In the genomic region with DNA sequence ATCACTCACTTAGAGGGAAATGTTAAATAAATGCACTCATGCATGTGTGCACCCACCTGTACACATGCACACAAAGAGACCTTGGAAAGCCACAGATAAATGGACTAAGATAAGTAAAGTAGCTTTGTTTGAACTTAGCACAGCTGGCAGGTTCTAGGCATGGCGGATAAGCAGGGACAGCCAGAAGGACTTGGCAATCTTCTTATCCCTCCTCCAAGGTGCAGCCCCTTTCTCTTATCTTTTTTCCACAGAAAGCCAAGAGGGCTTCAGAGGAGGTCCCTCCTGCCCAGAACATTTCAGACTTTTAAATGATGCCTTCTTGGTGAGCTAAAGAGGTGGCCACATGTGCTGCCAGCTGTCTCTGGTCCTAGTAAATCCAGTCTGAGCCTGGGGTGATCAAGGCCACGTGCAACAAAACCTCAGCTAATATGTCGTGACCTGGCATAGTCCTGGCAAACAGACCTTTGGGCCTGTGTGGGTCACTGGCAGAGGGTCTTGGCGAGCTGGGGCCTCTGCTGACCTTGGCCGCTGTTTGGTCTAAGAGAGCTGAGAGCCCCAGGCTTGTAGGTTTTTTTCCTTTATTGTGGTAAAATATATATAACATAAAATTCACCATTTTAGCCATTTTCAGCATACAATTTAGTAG, we compare ENCODE assay signal across 15 cellular contexts. TPM values are rescaled to one million over a fixed set of nuclear protein-coding genes. Genes with fewer than 3 reads are reported as not detected.
DNase-seq lines count a peak whose midpoint lies in the region; ATAC-seq, FAIRE-seq and TF ChIP-seq lines count a peak whose summit lies in the region.
"Had no signal": no experiment of that assay in that cellular context is flagged by ENCODE, and none has a peak within 500 bp of the region (broad histone marks: within the 10 kb centered on the region; RNA-seq: fewer than 3 reads in every experiment).

No MANE protein-coding gene starts in this region.

- intact Hi-C loops in right lobe of liver (cut with DNase I) = no loop called here

- TF ChIP-seq CTCF in A549 (IDR thresholded peaks at IDR 0.05) (no peak), right lobe of liver (IDR thresholded peaks at IDR 0.05) (no peak), chondrocyte (IDR thresholded peaks at IDR 0.05) (no peak)

- H3K4me3 Mint-ChIP-seq in chondrocyte (ENCODE audit: unreplicated experiment) = no peak overlapping the region
- H3K4me3 Mint-ChIP-seq: B cell; CD4-positive, alpha-beta memory T cell had no signal

- H3K4me1 Mint-ChIP-seq in chondrocyte (ENCODE audit: low read depth) = peaks cover 5% of the 10 kb centered on the region
- H3K4me1 Mint-ChIP-seq: B cell had no signal

- peak overlapping the region; percentile 10 to 90; a peak in 3 of 6 replicates for H3K27ac ChIP-seq in A549
- H3K27ac ChIP-seq in right lobe of liver = peak overlapping the region in 2 of 3 donors; percentile 48 to 76
- H3K27ac ChIP-seq: C4-2B had no signal

- H3K4me3 ChIP-seq in A549 (no peak overlapping the region), right lobe of liver (no peak overlapping the region)
- H3K4me3 ChIP-seq: HAP-1 had no signal

- 67% methylated on average over 5 of the region's 5 CpGs for WGBS in A549 (ENCODE audit: missing lambda C conversion rate)
- WGBS in right lobe of liver (ENCODE audit: insufficient coverage, low coverage, low lambda C conversion rate, missing lambda C conversion rate) = 35% methylated on average over 5 of the region's 5 CpGs

- H3K4me1 ChIP-seq in A549 (peaks cover 41% of the 10 kb centered on the region), right lobe of liver (peaks cover 0 to 77% (median 31%) of the 10 kb centered on the region in 4 donors)
- H3K4me1 ChIP-seq: HAP-1 had no signal

- FAIRE-seq in A549 (lab: Jason Lieb, UNC) = no peak
- FAIRE-seq: H1 had no signal

- no peak for DNase-seq in A549 (ENCODE audit: low read depth in 1 of 2, low spot score in 1 of 2)
- DNase-seq in OCI-M1 (lab: John Stamatoyannopoulos, UW) = peak; percentile 19
- DNase-seq in erythroblast (lab: John Stamatoyannopoulos, UW) = peak; percentile 70 to 90
- DNase-seq in right lobe of liver = peak; percentile 53 to 84 (median 83)
- DNase-seq in NOMO-1 treated with DMSO at 0.1 percent for 48 hours (lab: John Stamatoyannopoulos, UW; ENCODE audit: unreplicated experiment) = no peak
- DNase-seq in HPDE6-E6E7 (ENCODE audit: extremely low spot score) = no peak
- DNase-seq in chondrocyte (ENCODE audit: low spot score) = no peak
- DNase-seq: CD4-positive, alpha-beta memory T cell; DMS53; GF-D8; KBM-7 had no signal

- CTCF ChIA-PET in A549 (lab: Yijun Ruan, JAX) = interaction anchor here (0.6 to 14.1 kb wide), 11 partner anchors 9 to 330 kb away, joined by 3 to 140 read pairs (median 5); no protein-coding TSS in a partner anchor

- no peaks in the 10 kb centered on the region for H3K9me3 Mint-ChIP-seq in chondrocyte (ENCODE audit: low read depth)

- no peaks in the 10 kb centered on the region for H3K36me3 Mint-ChIP-seq in chondrocyte (ENCODE audit: low read depth)
- H3K36me3 Mint-ChIP-seq: CD4-positive, alpha-beta memory T cell had no signal

- no peak overlapping the region for H3K27ac Mint-ChIP-seq in chondrocyte (ENCODE audit: unreplicated experiment)
- H3K27ac Mint-ChIP-seq: B cell; CD4-positive, alpha-beta memory T cell had no signal

- H3K9me3 ChIP-seq in A549 (peaks cover 6% of the 10 kb centered on the region; the same call in 1 of the 3 replicates), right lobe of liver (no peaks in the 10 kb centered on the region)
- H3K9me3 ChIP-seq: HAP-1 had no signal

- ATAC-seq in A549 (no peak), right lobe of liver (peak; percentile 11 to 63 (median 46))

- H3K27me3 Mint-ChIP-seq in chondrocyte (ENCODE audit: low read depth) = peaks cover 7% of the 10 kb centered on the region

- no peaks in the 10 kb centered on the region for H3K36me3 ChIP-seq in right lobe of liver
- H3K36me3 ChIP-seq: HAP-1 had no signal

- no peak for TF ChIP-seq POLR2A in A549 (IDR thresholded peaks at IDR 0.05; ENCODE audit: low read length)
- TF ChIP-seq POLR2A in erythroblast (IDR thresholded peaks at IDR 0.05; ENCODE audit: low read length) = no peak
- TF ChIP-seq POLR2A in right lobe of liver (IDR thresholded peaks at IDR 0.05) = no peak

- TF ChIP-seq RAD21 in A549 (conservative IDR thresholded peaks at IDR 0.05 in 1 of 2, IDR thresholded peaks at IDR 0.05 in 1 of 2) = no peak

- no peak for TF ChIP-seq EP300 in A549 (IDR thresholded peaks at IDR 0.05)

- no peak overlapping the region for H3K4me2 ChIP-seq in A549

- no peaks in the 10 kb centered on the region for H3K27me3 ChIP-seq in right lobe of liver

- POLR2A ChIA-PET in A549 (lab: Yijun Ruan, JAX) = no interaction called here

TF ChIP-seq in A549, 52 proteins besides CTCF, POLR2A, EP300 and RAD21:
- TF ChIP-seq CBX8 (IDR thresholded peaks at IDR 0.05) (no peak), ZSCAN20 (CRISPR knock-in tag; IDR thresholded peaks at IDR 0.05) (no peak), CEBPB (IDR thresholded peaks at IDR 0.05) (no peak), HOXB13 (CRISPR knock-in tag; IDR thresholded peaks at IDR 0.05; ENCODE audit: low read depth) (no peak), GATA3 (IDR thresholded peaks at IDR 0.05; ENCODE audit: borderline replicate concordance) (no peak), FOSB (CRISPR knock-in tag; IDR thresholded peaks at IDR 0.05) (no peak), HDAC2 (IDR thresholded peaks at IDR 0.05) (no peak), HOXB5 (CRISPR knock-in tag; IDR thresholded peaks at IDR 0.05) (no peak), JUNB (IDR thresholded peaks at IDR 0.05) (no peak), NFE2L2 (conservative IDR thresholded peaks at IDR 0.05; ENCODE audit: low read length) (no peak), SREBF2 (IDR thresholded peaks at IDR 0.05) (no peak), KDM1A (IDR thresholded peaks at IDR 0.05; ENCODE audit: low read depth) (no peak), JUN (IDR thresholded peaks at IDR 0.05) (no peak)
- TF ChIP-seq, protein P1, sequence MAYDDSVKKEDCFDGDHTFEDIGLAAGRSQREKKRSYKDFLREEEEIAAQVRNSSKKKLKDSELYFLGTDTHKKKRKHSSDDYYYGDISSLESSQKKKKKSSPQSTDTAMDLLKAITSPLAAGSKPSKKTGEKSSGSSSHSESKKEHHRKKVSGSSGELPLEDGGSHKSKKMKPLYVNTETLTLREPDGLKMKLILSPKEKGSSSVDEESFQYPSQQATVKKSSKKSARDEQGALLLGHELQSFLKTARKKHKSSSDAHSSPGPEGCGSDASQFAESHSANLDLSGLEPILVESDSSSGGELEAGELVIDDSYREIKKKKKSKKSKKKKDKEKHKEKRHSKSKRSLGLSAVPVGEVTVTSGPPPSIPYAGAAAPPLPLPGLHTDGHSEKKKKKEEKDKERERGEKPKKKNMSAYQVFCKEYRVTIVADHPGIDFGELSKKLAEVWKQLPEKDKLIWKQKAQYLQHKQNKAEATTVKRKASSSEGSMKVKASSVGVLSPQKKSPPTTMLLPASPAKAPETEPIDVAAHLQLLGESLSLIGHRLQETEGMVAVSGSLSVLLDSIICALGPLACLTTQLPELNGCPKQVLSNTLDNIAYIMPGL (CRISPR knock-in tag; IDR thresholded peaks at IDR 0.05; ENCODE audit: borderline replicate concordance) = no peak
- TF ChIP-seq, protein P2, sequence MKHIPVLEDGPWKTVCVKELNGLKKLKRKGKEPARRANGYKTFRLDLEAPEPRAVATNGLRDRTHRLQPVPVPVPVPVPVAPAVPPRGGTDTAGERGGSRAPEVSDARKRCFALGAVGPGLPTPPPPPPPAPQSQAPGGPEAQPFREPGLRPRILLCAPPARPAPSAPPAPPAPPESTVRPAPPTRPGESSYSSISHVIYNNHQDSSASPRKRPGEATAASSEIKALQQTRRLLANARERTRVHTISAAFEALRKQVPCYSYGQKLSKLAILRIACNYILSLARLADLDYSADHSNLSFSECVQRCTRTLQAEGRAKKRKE (CRISPR knock-in tag; IDR thresholded peaks at IDR 0.05; ENCODE audit: low read depth) = no peak
- TF ChIP-seq, protein P3, sequence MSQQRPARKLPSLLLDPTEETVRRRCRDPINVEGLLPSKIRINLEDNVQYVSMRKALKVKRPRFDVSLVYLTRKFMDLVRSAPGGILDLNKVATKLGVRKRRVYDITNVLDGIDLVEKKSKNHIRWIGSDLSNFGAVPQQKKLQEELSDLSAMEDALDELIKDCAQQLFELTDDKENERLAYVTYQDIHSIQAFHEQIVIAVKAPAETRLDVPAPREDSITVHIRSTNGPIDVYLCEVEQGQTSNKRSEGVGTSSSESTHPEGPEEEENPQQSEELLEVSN (IDR thresholded peaks at IDR 0.05; ENCODE audit: borderline replicate concordance, low read depth) = no peak
- TF ChIP-seq, protein P4, sequence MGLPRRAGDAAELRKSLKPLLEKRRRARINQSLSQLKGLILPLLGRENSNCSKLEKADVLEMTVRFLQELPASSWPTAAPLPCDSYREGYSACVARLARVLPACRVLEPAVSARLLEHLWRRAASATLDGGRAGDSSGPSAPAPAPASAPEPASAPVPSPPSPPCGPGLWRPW (IDR thresholded peaks at IDR 0.05) = no peak

RNA-seq across cellular contexts. Expression of a gene that starts 43.2 kb away (rescaled TPM):
- polyA plus RNA-seq in A549 (2011; rRNA removed) = 73.0 and 83.9 TPM in 2 replicates
- polyA plus RNA-seq in A549 (2012; cell fraction: cytosol; rRNA removed) = 22.5 and 28.4 TPM in 2 replicates
- polyA plus RNA-seq in A549 (2012; cell fraction: nucleus; rRNA removed) = 25.8 and 35.9 TPM in 2 replicates
- 29.1 to 36.0 TPM (median 32.8 TPM) in 3 replicates for polyA plus RNA-seq in A549 (2017; fragmentation: RNase III; extraction: RNeasy Plus Mini Kit Qiagen cat#74134 plus additional on column Dnase treatment)
- polyA minus RNA-seq in A549 (2011; rRNA and poly(A)+ RNA removed) = 112 and 123 TPM in 2 replicates
- total RNA-seq in right lobe of liver = 10 to 100 TPM in 4 of 6 experiments, 1 to 10 TPM in 2; 8.9 to 13.5 (median 10.4) TPM
- total RNA-seq in chondrocyte = 23.2 to 25.1 TPM (median 24.6 TPM) in 3 replicates

Comparison
In these comparisons a context has a peak if more than half of its experiments do, and no peak if none do; other contexts are left out.
1. ATAC-seq: peak in right lobe of liver (4 of 4); none in A549 (0 of 2).
2. DNase-seq: peak in OCI-M1 (single experiment), erythroblast (2 of 2) and right lobe of liver (3 of 3); none in A549 (0 of 2), NOMO-1 treated with DMSO at 0.1 percent for 48 hours (single experiment), HPDE6-E6E7 (single experiment) and chondrocyte (single experiment).